In genomic region chr7:112449353-112449752, GRCh38 we compare ENCODE assay signal across 1 cellular context.
TF ChIP-seq lines count a peak whose summit lies in the region.

No MANE protein-coding gene starts in this region.

TF ChIP-seq in HCT116, 20 proteins besides CTCF, POLR2A, EP300 and RAD21 (continued from another document):
- no peak for TF ChIP-seq REST (IDR thresholded peaks at IDR 0.05; ENCODE audit: low read depth)
- TF ChIP-seq ZNF274 (IDR thresholded peaks at IDR 0.05; ENCODE audit: low read depth, low read length): no peak
- TF ChIP-seq CEBPB (IDR thresholded peaks at IDR 0.05; ENCODE audit: low read depth): 0 out of 2 replicates have a peak, but pooled peaks have one; percentile 47
- TF ChIP-seq ZBTB33 (IDR thresholded peaks at IDR 0.05; ENCODE audit: extremely low read depth, insufficient replicate concordance, low read length): no peak
- no peak for TF ChIP-seq YY1 (IDR thresholded peaks at IDR 0.05; ENCODE audit: extremely low read depth, insufficient replicate concordance, low read depth, low read length)
- TF ChIP-seq MAX (IDR thresholded peaks at IDR 0.05): peak; percentile 41; the same call in 1 of the 2 replicates
- peak; percentile 43; the same call in 1 of the 2 replicates for TF ChIP-seq POLR2AphosphoS5 (IDR thresholded peaks at IDR 0.05; ENCODE audit: low read depth, low read length)
- TF ChIP-seq EGR1 (IDR thresholded peaks at IDR 0.05; ENCODE audit: low read depth): peak; percentile 29; the same call in 1 of the 2 replicates
- no peak for TF ChIP-seq EZH2 (IDR thresholded peaks at IDR 0.05)
